7 cellular contexts compared by ENCODE assay signal in genomic region chr5:119299242-119299614, GRCh38. TPM values are rescaled to one million over a fixed set of nuclear protein-coding genes. Genes with fewer than 3 reads are reported as not detected.
DNase-seq lines count a peak whose midpoint lies in the region; ATAC-seq and TF ChIP-seq lines count a peak whose summit lies in the region.
"Not testable (repeated sequence)": the region's sequence is repeated elsewhere in the genome, so short reads cannot be mapped to it uniquely, and the experiment has no call there.

No MANE protein-coding gene starts in this region.

- H3K27ac Mint-ChIP-seq in Calu3 (ENCODE audit: unreplicated experiment) (peak overlapping the region; percentile 95), T-helper 17 cell (peak overlapping the region; percentile 96)
- peak overlapping the region; percentile 94 for H3K27ac Mint-ChIP-seq in activated CD8-positive, alpha-beta T cell treated with anti-CD3 and anti-CD28 coated beads for 36 hours
- H3K27ac Mint-ChIP-seq in activated T-helper 2 cell treated with anti-CD3 and anti-CD28 coated beads, Interferon-gamma antibody, Interleukin-2, Interleukin-4, amounts not matched to agents 10 μg/mL and 5 μg/mL and 100 μg/mL, durations not matched to agents 14 hours and 24 hours and 36 hours = peak overlapping the region; percentile 94
- peak overlapping the region; percentile 95 for H3K27ac Mint-ChIP-seq in activated naive CD8-positive, alpha-beta T cell treated with anti-CD3 and anti-CD28 coated beads, Interleukin-2, amount 50 U/mL, for 24 hours
- not testable (repeated sequence) for H3K27ac Mint-ChIP-seq in memory B cell
- H3K27ac Mint-ChIP-seq in stimulated activated memory B cell treated with anti-CD40 and anti-IgM and Interleukin-4, amounts not matched to agents 10 μg/mL and 1 μg/mL and 100 μg/mL, for 72 hours = peak overlapping the region; percentile 82

- peaks cover 47% of the 10 kb centered on the region for H3K4me1 Mint-ChIP-seq in Calu3 (ENCODE audit: low read depth, unreplicated experiment)
- peaks cover 45% of the 10 kb centered on the region for H3K4me1 Mint-ChIP-seq in T-helper 17 cell
- peaks cover 67% of the 10 kb centered on the region for H3K4me1 Mint-ChIP-seq in activated CD8-positive, alpha-beta T cell treated with anti-CD3 and anti-CD28 coated beads for 36 hours (ENCODE audit: low read depth)
- H3K4me1 Mint-ChIP-seq in activated T-helper 2 cell treated with anti-CD3 and anti-CD28 coated beads, Interferon-gamma antibody, Interleukin-2, Interleukin-4, amounts not matched to agents 10 μg/mL and 5 μg/mL and 100 μg/mL, durations not matched to agents 14 hours and 24 hours and 36 hours (ENCODE audit: low read depth) = peaks cover 52% of the 10 kb centered on the region
- peaks cover 68% of the 10 kb centered on the region for H3K4me1 Mint-ChIP-seq in activated naive CD8-positive, alpha-beta T cell treated with anti-CD3 and anti-CD28 coated beads, Interleukin-2, amount 50 U/mL, for 24 hours
- peaks cover 41% of the 10 kb centered on the region for H3K4me1 Mint-ChIP-seq in memory B cell
- peaks cover 63% of the 10 kb centered on the region for H3K4me1 Mint-ChIP-seq in stimulated activated memory B cell treated with anti-CD40 and anti-IgM and Interleukin-4, amounts not matched to agents 10 μg/mL and 1 μg/mL and 100 μg/mL, for 72 hours

- DNase-seq in Calu3; T-helper 17 cell; activated CD8-positive, alpha-beta T cell treated with anti-CD3 and anti-CD28 coated beads for 36 hours; activated T-helper 2 cell treated with anti-CD3 and anti-CD28 coated beads, Interferon-gamma antibody, Interleukin-2, Interleukin-4, amounts not matched to agents 10 μg/mL and 5 μg/mL and 100 μg/mL, durations not matched to agents 14 hours and 24 hours and 36 hours (ENCODE audit: low spot score); activated naive CD8-positive, alpha-beta T cell treated with anti-CD3 and anti-CD28 coated beads, Interleukin-2, amount 50 U/mL, for 24 hours; memory B cell (ENCODE audit: low spot score in 2 of 2): not testable (repeated sequence)

- H3K36me3 Mint-ChIP-seq in Calu3 (ENCODE audit: insufficient read depth, unreplicated experiment) = peaks cover 30% of the 10 kb centered on the region
- not testable (repeated sequence) for H3K36me3 Mint-ChIP-seq in T-helper 17 cell (ENCODE audit: low read depth)
- peaks cover 48% of the 10 kb centered on the region for H3K36me3 Mint-ChIP-seq in activated CD8-positive, alpha-beta T cell treated with anti-CD3 and anti-CD28 coated beads for 36 hours (ENCODE audit: low read depth)
- H3K36me3 Mint-ChIP-seq in activated T-helper 2 cell treated with anti-CD3 and anti-CD28 coated beads, Interferon-gamma antibody, Interleukin-2, Interleukin-4, amounts not matched to agents 10 μg/mL and 5 μg/mL and 100 μg/mL, durations not matched to agents 14 hours and 24 hours and 36 hours (ENCODE audit: low read depth) = peaks cover 43% of the 10 kb centered on the region
- peaks cover 16% of the 10 kb centered on the region for H3K36me3 Mint-ChIP-seq in activated naive CD8-positive, alpha-beta T cell treated with anti-CD3 and anti-CD28 coated beads, Interleukin-2, amount 50 U/mL, for 24 hours (ENCODE audit: low read depth)
- peaks cover 17% of the 10 kb centered on the region for H3K36me3 Mint-ChIP-seq in memory B cell
- H3K36me3 Mint-ChIP-seq in stimulated activated memory B cell treated with anti-CD40 and anti-IgM and Interleukin-4, amounts not matched to agents 10 μg/mL and 1 μg/mL and 100 μg/mL, for 72 hours = peaks cover 11% of the 10 kb centered on the region

- H3K27me3 Mint-ChIP-seq in Calu3 (ENCODE audit: unreplicated experiment); T-helper 17 cell; activated CD8-positive, alpha-beta T cell treated with anti-CD3 and anti-CD28 coated beads for 36 hours; activated T-helper 2 cell treated with anti-CD3 and anti-CD28 coated beads, Interferon-gamma antibody, Interleukin-2, Interleukin-4, amounts not matched to agents 10 μg/mL and 5 μg/mL and 100 μg/mL, durations not matched to agents 14 hours and 24 hours and 36 hours (ENCODE audit: low read depth); activated naive CD8-positive, alpha-beta T cell treated with anti-CD3 and anti-CD28 coated beads, Interleukin-2, amount 50 U/mL, for 24 hours; memory B cell; stimulated activated memory B cell treated with anti-CD40 and anti-IgM and Interleukin-4, amounts not matched to agents 10 μg/mL and 1 μg/mL and 100 μg/mL, for 72 hours: not testable (repeated sequence)

- not testable (repeated sequence) for ATAC-seq in T-helper 17 cell; activated CD8-positive, alpha-beta T cell treated with anti-CD3 and anti-CD28 coated beads for 36 hours; activated naive CD8-positive, alpha-beta T cell treated with anti-CD3 and anti-CD28 coated beads, Interleukin-2, amount 50 U/mL, for 24 hours; memory B cell (ENCODE audit: low read depth); stimulated activated memory B cell treated with anti-CD40 and anti-IgM and Interleukin-4, amounts not matched to agents 10 μg/mL and 1 μg/mL and 100 μg/mL, for 72 hours

- H3K9me3 ChIP-seq in T-helper 17 cell (ENCODE audit: control insufficient read depth, low read length, poor library complexity, severe bottlenecking) = not testable (repeated sequence)

- CTCF ChIA-PET in Calu3 (lab: Charles Lee) = interaction anchor here (0.7 to 1.4 kb wide), 4 partner anchors 10 to 113 kb away, joined by 3 read pairs; no protein-coding TSS in a partner anchor
- CTCF ChIA-PET in activated CD8-positive, alpha-beta T cell treated with anti-CD3 and anti-CD28 coated beads for 36 hours (lab: Charles Lee) = interaction anchor here (1.9 kb wide), 2 partner anchors 9 to 25 kb away, joined by 5 to 12 read pairs; no protein-coding TSS in a partner anchor

- intact Hi-C loops in Calu3 (cut with micrococcal nuclease; ENCODE audit: unreplicated experiment); activated CD8-positive, alpha-beta T cell treated with anti-CD3 and anti-CD28 coated beads for 36 hours (cut with micrococcal nuclease); activated T-helper 2 cell treated with anti-CD3 and anti-CD28 coated beads, Interferon-gamma antibody, Interleukin-2, Interleukin-4, amounts not matched to agents 10 μg/mL and 5 μg/mL and 100 μg/mL, durations not matched to agents 14 hours and 24 hours and 36 hours (cut with micrococcal nuclease): not testable (repeated sequence)

- H3K9me3 Mint-ChIP-seq in Calu3 (ENCODE audit: low read depth, unreplicated experiment); activated CD8-positive, alpha-beta T cell treated with anti-CD3 and anti-CD28 coated beads for 36 hours; activated T-helper 2 cell treated with anti-CD3 and anti-CD28 coated beads, Interferon-gamma antibody, Interleukin-2, Interleukin-4, amounts not matched to agents 10 μg/mL and 5 μg/mL and 100 μg/mL, durations not matched to agents 14 hours and 24 hours and 36 hours; activated naive CD8-positive, alpha-beta T cell treated with anti-CD3 and anti-CD28 coated beads, Interleukin-2, amount 50 U/mL, for 24 hours; memory B cell; stimulated activated memory B cell treated with anti-CD40 and anti-IgM and Interleukin-4, amounts not matched to agents 10 μg/mL and 1 μg/mL and 100 μg/mL, for 72 hours: not testable (repeated sequence)

- peak overlapping the region; percentile 82 for H3K4me3 Mint-ChIP-seq in Calu3 (ENCODE audit: low read depth, unreplicated experiment)
- H3K4me3 Mint-ChIP-seq in T-helper 17 cell = peak overlapping the region; percentile 84
- H3K4me3 Mint-ChIP-seq in activated CD8-positive, alpha-beta T cell treated with anti-CD3 and anti-CD28 coated beads for 36 hours = peak overlapping the region; percentile 76
- peak overlapping the region; percentile 81 for H3K4me3 Mint-ChIP-seq in activated T-helper 2 cell treated with anti-CD3 and anti-CD28 coated beads, Interferon-gamma antibody, Interleukin-2, Interleukin-4, amounts not matched to agents 10 μg/mL and 5 μg/mL and 100 μg/mL, durations not matched to agents 14 hours and 24 hours and 36 hours (ENCODE audit: low read depth)
- H3K4me3 Mint-ChIP-seq in activated naive CD8-positive, alpha-beta T cell treated with anti-CD3 and anti-CD28 coated beads, Interleukin-2, amount 50 U/mL, for 24 hours = peak overlapping the region; percentile 83
- H3K4me3 Mint-ChIP-seq in memory B cell = peak overlapping the region; percentile 75
- H3K4me3 Mint-ChIP-seq in stimulated activated memory B cell treated with anti-CD40 and anti-IgM and Interleukin-4, amounts not matched to agents 10 μg/mL and 1 μg/mL and 100 μg/mL, for 72 hours = not testable (repeated sequence)

- not testable (repeated sequence) for TF ChIP-seq CTCF in Calu3 (IDR thresholded peaks at IDR 0.05; ENCODE audit: unreplicated experiment); activated CD8-positive, alpha-beta T cell treated with anti-CD3 and anti-CD28 coated beads for 36 hours (IDR thresholded peaks at IDR 0.05)

- POLR2A ChIA-PET in activated CD8-positive, alpha-beta T cell treated with anti-CD3 and anti-CD28 coated beads for 36 hours (lab: Charles Lee) = not testable (repeated sequence)

- TSS peak; percentile 11 for BruUV-seq in Calu3 (replicated peaks; lab: Mats Ljungman, UMichigan)

RNA-seq across cellular contexts. Expression of gene TNFAIP8, which starts 56.6 kb away (rescaled TPM):
- 24.2 and 30.6 TPM in 2 replicates for total RNA-seq in Calu3 (2022)
- total RNA-seq in T-helper 17 cell = 100 to 1,000 TPM; 130 to 140 TPM
- 100 to 1,000 TPM; 135 to 141 TPM for total RNA-seq in activated CD8-positive, alpha-beta T cell treated with anti-CD3 and anti-CD28 coated beads for 36 hours
- total RNA-seq in activated T-helper 2 cell treated with anti-CD3 and anti-CD28 coated beads, Interferon-gamma antibody, Interleukin-2, Interleukin-4, amounts not matched to agents 10 μg/mL and 5 μg/mL and 100 μg/mL, durations not matched to agents 14 hours and 24 hours and 36 hours = 112 and 117 TPM in 2 replicates
